ENCODE assay signal across 2 cellular contexts in genomic region chr12:122022393-122023338, GRCh38.
A peak's percentile ranks its signal among the peaks of the same experiment; 100 is the strongest.
TF ChIP-seq lines count a peak whose summit lies in the region.

No MANE protein-coding gene starts in this region.

TF ChIP-seq in A549, 52 proteins besides CTCF, POLR2A, EP300 and RAD21:
- peak; percentile 32; the same call in 1 of the 2 replicates for TF ChIP-seq RNF2 (IDR thresholded peaks at IDR 0.05; ENCODE audit: borderline replicate concordance, low read depth)
- TF ChIP-seq, protein P1, sequence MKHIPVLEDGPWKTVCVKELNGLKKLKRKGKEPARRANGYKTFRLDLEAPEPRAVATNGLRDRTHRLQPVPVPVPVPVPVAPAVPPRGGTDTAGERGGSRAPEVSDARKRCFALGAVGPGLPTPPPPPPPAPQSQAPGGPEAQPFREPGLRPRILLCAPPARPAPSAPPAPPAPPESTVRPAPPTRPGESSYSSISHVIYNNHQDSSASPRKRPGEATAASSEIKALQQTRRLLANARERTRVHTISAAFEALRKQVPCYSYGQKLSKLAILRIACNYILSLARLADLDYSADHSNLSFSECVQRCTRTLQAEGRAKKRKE (CRISPR knock-in tag; IDR thresholded peaks at IDR 0.05; ENCODE audit: low read depth), result no peak
- TF ChIP-seq HDAC2 (IDR thresholded peaks at IDR 0.05), result no peak
- TF ChIP-seq EHF (CRISPR knock-in tag; IDR thresholded peaks at IDR 0.05), result no peak
- no peak for TF ChIP-seq JUNB (IDR thresholded peaks at IDR 0.05)
- TF ChIP-seq PHF8 (IDR thresholded peaks at IDR 0.05; ENCODE audit: borderline replicate concordance, low read depth), result 0 out of 2 replicates have a peak, but pooled peaks have one; percentile 29
- TF ChIP-seq JUN (IDR thresholded peaks at IDR 0.05), result no peak

TF ChIP-seq in HepG2, 621 proteins besides CTCF, POLR2A, EP300 and RAD21 (continues in another document):
- TF ChIP-seq TCF12 (IDR thresholded peaks at IDR 0.05) (no peak), TCF12 (CRISPR knock-in tag; IDR thresholded peaks at IDR 0.05) (0 out of 2 replicates have a peak, but pooled peaks have one; percentile 59), SMYD3 (CRISPR knock-in tag; IDR thresholded peaks at IDR 0.05) (no peak), ZNF382 (CRISPR knock-in tag; IDR thresholded peaks at IDR 0.05; ENCODE audit: borderline replicate concordance) (no peak), RBFOX2 (IDR thresholded peaks at IDR 0.05; ENCODE audit: low read depth, low read length) (peak; percentile 32; the same call in 1 of the 2 replicates), HDAC2 (CRISPR knock-in tag; IDR thresholded peaks at IDR 0.05) (no peak), ZFX (CRISPR knock-in tag; IDR thresholded peaks at IDR 0.05; ENCODE audit: low read depth) (peak; percentile 28; the same call in 1 of the 2 replicates), RFXANK (CRISPR knock-in tag; IDR thresholded peaks at IDR 0.05) (no peak), SNAPC2 (CRISPR knock-in tag; IDR thresholded peaks at IDR 0.05) (no peak), WIZ (CRISPR knock-in tag; IDR thresholded peaks at IDR 0.05) (no peak), MEF2D (CRISPR knock-in tag; IDR thresholded peaks at IDR 0.05) (0 out of 2 replicates have a peak, but pooled peaks have one; percentile 11), KLF12 (CRISPR knock-in tag; IDR thresholded peaks at IDR 0.05; ENCODE audit: borderline replicate concordance) (no peak), ESRRA (CRISPR knock-in tag; IDR thresholded peaks at IDR 0.05; ENCODE audit: low read depth) (0 out of 2 replicates have a peak, but pooled peaks have one; percentile 26), IRX3 (CRISPR knock-in tag; IDR thresholded peaks at IDR 0.05; ENCODE audit: borderline replicate concordance, low read depth) (0 out of 2 replicates have a peak, but pooled peaks have one; percentile 28), EEA1 (CRISPR knock-in tag; IDR thresholded peaks at IDR 0.05; ENCODE audit: borderline replicate concordance) (0 out of 2 replicates have a peak, but pooled peaks have one; percentile 20), FOSL2 (CRISPR knock-in tag; IDR thresholded peaks at IDR 0.05) (no peak), ZNF75D (CRISPR knock-in tag; IDR thresholded peaks at IDR 0.05; ENCODE audit: borderline replicate concordance) (no peak), SOX13 (IDR thresholded peaks at IDR 0.05) (no peak), SOX13 (CRISPR knock-in tag; conservative IDR thresholded peaks at IDR 0.05 in 1 of 2, IDR thresholded peaks at IDR 0.05 in 1 of 2) (no peak), ISL2 (CRISPR knock-in tag; IDR thresholded peaks at IDR 0.05) (no peak; the same call in 1 of the 2 replicates), ZNF891 (CRISPR knock-in tag; IDR thresholded peaks at IDR 0.05) (0 out of 2 replicates have a peak, but pooled peaks have one; percentile 9), ZNF33A (CRISPR knock-in tag; IDR thresholded peaks at IDR 0.05; ENCODE audit: borderline replicate concordance) (no peak), ZNF34 (CRISPR knock-in tag; IDR thresholded peaks at IDR 0.05; ENCODE audit: borderline replicate concordance) (0 out of 2 replicates have a peak, but pooled peaks have one; percentile 33), ARID2 (CRISPR knock-in tag; IDR thresholded peaks at IDR 0.05; ENCODE audit: borderline replicate concordance) (no peak), MXI1 (IDR thresholded peaks at IDR 0.05; ENCODE audit: borderline replicate concordance, low read depth, low read length) (no peak), ZSCAN21 (CRISPR knock-in tag; IDR thresholded peaks at IDR 0.05; ENCODE audit: borderline replicate concordance) (no peak), ELF1 (CRISPR knock-in tag; IDR thresholded peaks at IDR 0.05) (no peak), DR1 (CRISPR knock-in tag; IDR thresholded peaks at IDR 0.05) (0 out of 2 replicates have a peak, but pooled peaks have one; percentile 12), ZNF703 (CRISPR knock-in tag; IDR thresholded peaks at IDR 0.05; ENCODE audit: borderline replicate concordance) (no peak), ZNF776 (CRISPR knock-in tag; IDR thresholded peaks at IDR 0.05) (peak; percentile 46; the same call in 1 of the 2 replicates), SIN3A (IDR thresholded peaks at IDR 0.05; ENCODE audit: borderline replicate concordance, low read depth, low read length) (no peak), ZNF576 (CRISPR knock-in tag; IDR thresholded peaks at IDR 0.05) (no peak), ZNF317 (CRISPR knock-in tag; IDR thresholded peaks at IDR 0.05) (0 out of 2 replicates have a peak, but pooled peaks have one; percentile 22), NCOR1 (IDR thresholded peaks at IDR 0.05; ENCODE audit: borderline replicate concordance, low read length) (no peak), ZNF296 (CRISPR knock-in tag; conservative IDR thresholded peaks at IDR 0.05) (no peak), SMAD1 (CRISPR knock-in tag; IDR thresholded peaks at IDR 0.05; ENCODE audit: borderline replicate concordance, low read depth) (no peak), ZBTB3 (CRISPR knock-in tag; IDR thresholded peaks at IDR 0.05; ENCODE audit: borderline replicate concordance, low read depth) (no peak), RBM39 (IDR thresholded peaks at IDR 0.05; ENCODE audit: low read depth, low read length, poor library complexity, severe bottlenecking) (peak; percentile 3), ZNF331 (CRISPR knock-in tag; IDR thresholded peaks at IDR 0.05) (no peak), ZNF235 (CRISPR knock-in tag; IDR thresholded peaks at IDR 0.05; ENCODE audit: borderline replicate concordance) (no peak), SP5 (CRISPR knock-in tag; IDR thresholded peaks at IDR 0.05; ENCODE audit: borderline replicate concordance, low read depth) (no peak), SRSF1 (optimal IDR thresholded peaks at IDR 0.05; ENCODE audit: low read depth, low read length) (peak; percentile 3), IRF2 (CRISPR knock-in tag; IDR thresholded peaks at IDR 0.05) (0 out of 2 replicates have a peak, but pooled peaks have one; percentile 9), ZNF674 (CRISPR knock-in tag; IDR thresholded peaks at IDR 0.05; ENCODE audit: low read depth) (no peak), YY1 (IDR thresholded peaks at IDR 0.05; ENCODE audit: insufficient read depth, insufficient replicate concordance, low read depth, low read length) (peak; percentile 12), ZNF550 (CRISPR knock-in tag; IDR thresholded peaks at IDR 0.05; ENCODE audit: borderline replicate concordance) (no peak)
- TF ChIP-seq, protein P2, sequence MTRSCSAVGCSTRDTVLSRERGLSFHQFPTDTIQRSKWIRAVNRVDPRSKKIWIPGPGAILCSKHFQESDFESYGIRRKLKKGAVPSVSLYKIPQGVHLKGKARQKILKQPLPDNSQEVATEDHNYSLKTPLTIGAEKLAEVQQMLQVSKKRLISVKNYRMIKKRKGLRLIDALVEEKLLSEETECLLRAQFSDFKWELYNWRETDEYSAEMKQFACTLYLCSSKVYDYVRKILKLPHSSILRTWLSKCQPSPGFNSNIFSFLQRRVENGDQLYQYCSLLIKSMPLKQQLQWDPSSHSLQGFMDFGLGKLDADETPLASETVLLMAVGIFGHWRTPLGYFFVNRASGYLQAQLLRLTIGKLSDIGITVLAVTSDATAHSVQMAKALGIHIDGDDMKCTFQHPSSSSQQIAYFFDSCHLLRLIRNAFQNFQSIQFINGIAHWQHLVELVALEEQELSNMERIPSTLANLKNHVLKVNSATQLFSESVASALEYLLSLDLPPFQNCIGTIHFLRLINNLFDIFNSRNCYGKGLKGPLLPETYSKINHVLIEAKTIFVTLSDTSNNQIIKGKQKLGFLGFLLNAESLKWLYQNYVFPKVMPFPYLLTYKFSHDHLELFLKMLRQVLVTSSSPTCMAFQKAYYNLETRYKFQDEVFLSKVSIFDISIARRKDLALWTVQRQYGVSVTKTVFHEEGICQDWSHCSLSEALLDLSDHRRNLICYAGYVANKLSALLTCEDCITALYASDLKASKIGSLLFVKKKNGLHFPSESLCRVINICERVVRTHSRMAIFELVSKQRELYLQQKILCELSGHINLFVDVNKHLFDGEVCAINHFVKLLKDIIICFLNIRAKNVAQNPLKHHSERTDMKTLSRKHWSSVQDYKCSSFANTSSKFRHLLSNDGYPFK (CRISPR knock-in tag; IDR thresholded peaks at IDR 0.05; ENCODE audit: borderline replicate concordance), result no peak
- TF ChIP-seq, protein P3, sequence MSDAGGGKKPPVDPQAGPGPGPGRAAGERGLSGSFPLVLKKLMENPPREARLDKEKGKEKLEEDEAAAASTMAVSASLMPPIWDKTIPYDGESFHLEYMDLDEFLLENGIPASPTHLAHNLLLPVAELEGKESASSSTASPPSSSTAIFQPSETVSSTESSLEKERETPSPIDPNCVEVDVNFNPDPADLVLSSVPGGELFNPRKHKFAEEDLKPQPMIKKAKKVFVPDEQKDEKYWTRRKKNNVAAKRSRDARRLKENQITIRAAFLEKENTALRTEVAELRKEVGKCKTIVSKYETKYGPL (CRISPR knock-in tag; IDR thresholded peaks at IDR 0.05), result peak; percentile 32; the same call in 1 of the 2 replicates
- TF ChIP-seq, protein P4, sequence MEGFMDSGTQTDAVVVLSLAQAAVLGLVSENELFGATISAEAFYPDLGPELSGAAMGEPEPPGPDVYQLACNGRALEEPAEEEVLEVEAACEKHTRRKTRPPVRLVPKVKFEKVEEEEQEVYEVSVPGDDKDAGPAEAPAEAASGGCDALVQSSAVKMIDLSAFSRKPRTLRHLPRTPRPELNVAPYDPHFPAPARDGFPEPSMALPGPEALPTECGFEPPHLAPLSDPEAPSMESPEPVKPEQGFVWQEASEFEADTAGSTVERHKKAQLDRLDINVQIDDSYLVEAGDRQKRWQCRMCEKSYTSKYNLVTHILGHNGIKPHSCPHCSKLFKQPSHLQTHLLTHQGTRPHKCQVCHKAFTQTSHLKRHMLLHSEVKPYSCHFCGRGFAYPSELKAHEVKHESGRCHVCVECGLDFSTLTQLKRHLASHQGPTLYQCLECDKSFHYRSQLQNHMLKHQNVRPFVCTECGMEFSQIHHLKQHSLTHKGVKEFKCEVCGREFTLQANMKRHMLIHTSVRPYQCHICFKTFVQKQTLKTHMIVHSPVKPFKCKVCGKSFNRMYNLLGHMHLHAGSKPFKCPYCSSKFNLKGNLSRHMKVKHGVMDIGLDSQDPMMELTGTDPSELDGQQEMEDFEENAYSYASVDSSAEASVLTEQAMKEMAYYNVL (CRISPR knock-in tag; IDR thresholded peaks at IDR 0.05; ENCODE audit: borderline replicate concordance), result 0 out of 2 replicates have a peak, but pooled peaks have one; percentile 39
- TF ChIP-seq, protein P5, sequence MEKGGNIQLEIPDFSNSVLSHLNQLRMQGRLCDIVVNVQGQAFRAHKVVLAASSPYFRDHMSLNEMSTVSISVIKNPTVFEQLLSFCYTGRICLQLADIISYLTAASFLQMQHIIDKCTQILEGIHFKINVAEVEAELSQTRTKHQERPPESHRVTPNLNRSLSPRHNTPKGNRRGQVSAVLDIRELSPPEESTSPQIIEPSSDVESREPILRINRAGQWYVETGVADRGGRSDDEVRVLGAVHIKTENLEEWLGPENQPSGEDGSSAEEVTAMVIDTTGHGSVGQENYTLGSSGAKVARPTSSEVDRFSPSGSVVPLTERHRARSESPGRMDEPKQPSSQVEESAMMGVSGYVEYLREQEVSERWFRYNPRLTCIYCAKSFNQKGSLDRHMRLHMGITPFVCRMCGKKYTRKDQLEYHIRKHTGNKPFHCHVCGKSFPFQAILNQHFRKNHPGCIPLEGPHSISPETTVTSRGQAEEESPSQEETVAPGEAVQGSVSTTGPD (CRISPR knock-in tag; IDR thresholded peaks at IDR 0.05), result no peak
- TF ChIP-seq, protein P6, sequence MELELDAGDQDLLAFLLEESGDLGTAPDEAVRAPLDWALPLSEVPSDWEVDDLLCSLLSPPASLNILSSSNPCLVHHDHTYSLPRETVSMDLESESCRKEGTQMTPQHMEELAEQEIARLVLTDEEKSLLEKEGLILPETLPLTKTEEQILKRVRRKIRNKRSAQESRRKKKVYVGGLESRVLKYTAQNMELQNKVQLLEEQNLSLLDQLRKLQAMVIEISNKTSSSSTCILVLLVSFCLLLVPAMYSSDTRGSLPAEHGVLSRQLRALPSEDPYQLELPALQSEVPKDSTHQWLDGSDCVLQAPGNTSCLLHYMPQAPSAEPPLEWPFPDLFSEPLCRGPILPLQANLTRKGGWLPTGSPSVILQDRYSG (CRISPR knock-in tag; IDR thresholded peaks at IDR 0.05), result 0 out of 2 replicates have a peak, but pooled peaks have one; percentile 22
- TF ChIP-seq, protein P7, sequence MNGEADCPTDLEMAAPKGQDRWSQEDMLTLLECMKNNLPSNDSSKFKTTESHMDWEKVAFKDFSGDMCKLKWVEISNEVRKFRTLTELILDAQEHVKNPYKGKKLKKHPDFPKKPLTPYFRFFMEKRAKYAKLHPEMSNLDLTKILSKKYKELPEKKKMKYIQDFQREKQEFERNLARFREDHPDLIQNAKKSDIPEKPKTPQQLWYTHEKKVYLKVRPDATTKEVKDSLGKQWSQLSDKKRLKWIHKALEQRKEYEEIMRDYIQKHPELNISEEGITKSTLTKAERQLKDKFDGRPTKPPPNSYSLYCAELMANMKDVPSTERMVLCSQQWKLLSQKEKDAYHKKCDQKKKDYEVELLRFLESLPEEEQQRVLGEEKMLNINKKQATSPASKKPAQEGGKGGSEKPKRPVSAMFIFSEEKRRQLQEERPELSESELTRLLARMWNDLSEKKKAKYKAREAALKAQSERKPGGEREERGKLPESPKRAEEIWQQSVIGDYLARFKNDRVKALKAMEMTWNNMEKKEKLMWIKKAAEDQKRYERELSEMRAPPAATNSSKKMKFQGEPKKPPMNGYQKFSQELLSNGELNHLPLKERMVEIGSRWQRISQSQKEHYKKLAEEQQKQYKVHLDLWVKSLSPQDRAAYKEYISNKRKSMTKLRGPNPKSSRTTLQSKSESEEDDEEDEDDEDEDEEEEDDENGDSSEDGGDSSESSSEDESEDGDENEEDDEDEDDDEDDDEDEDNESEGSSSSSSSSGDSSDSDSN (CRISPR knock-in tag; IDR thresholded peaks at IDR 0.05), result peak; percentile 49; the same call in 1 of the 2 replicates
- TF ChIP-seq, protein P8, sequence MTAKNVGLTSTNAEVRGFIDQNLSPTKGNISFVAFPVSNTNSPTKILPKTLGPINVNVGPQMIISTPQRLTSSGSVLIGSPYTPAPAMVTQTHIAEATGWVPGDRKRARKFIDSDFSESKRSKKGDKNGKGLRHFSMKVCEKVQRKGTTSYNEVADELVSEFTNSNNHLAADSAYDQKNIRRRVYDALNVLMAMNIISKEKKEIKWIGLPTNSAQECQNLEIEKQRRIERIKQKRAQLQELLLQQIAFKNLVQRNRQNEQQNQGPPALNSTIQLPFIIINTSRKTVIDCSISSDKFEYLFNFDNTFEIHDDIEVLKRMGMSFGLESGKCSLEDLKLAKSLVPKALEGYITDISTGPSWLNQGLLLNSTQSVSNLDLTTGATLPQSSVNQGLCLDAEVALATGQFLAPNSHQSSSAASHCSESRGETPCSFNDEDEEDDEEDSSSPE (CRISPR knock-in tag; IDR thresholded peaks at IDR 0.05), result 0 out of 2 replicates have a peak, but pooled peaks have one; percentile 9
